In the genomic region with DNA sequence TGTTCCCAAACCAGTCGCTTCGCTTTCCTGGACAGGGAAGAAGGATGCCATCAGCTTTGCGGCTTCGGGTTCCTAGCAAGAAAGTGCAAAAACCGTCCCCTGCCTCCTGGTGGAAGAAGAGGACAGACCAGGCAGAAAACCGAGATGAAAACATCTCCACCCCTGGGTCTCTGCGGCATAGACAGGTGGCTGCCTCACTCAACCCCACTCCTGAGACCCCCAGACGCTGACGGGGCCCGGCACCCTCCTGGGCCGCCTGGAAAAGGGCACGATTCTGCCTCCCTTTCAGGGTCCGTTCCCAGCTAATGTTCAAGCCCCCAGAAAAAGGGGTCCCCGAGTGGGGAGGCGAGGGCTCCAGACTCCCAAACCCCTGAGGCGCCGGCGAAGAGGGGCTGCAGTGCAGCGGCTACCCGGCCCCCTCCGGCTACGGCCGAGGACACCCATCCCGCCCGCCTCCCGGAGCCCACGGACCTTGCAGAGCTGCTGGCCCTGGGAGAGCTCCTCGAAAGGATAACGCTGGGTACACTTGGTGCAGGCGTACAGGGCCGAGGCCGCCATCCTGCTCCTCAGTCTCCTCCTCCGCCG, we compare ENCODE assay signal across 8 cellular contexts. TPM values are rescaled to one million over a fixed set of nuclear protein-coding genes. Genes with fewer than 3 reads are reported as not detected.
DNase-seq lines count a peak whose midpoint lies in the region; ATAC-seq lines count a peak whose summit lies in the region.

No MANE protein-coding gene starts in this region.

- peak overlapping the region; percentile 94 for H3K4me3 Mint-ChIP-seq in memory B cell
- H3K4me3 Mint-ChIP-seq in stimulated activated naive CD8-positive, alpha-beta T cell treated with anti-CD3 and anti-CD28 coated beads, Interleukin-15, Interleukin-2, amounts not matched to agents 100 ng/mL and 50 ng/mL, for 24 hours, result peak overlapping the region; percentile 97

- DNase-seq in NCI-H748 (lab: John Stamatoyannopoulos, UW; ENCODE audit: unreplicated experiment) (peak; percentile 47), NCI-H748 treated with DMSO at 0.1 percent for 48 hours (lab: John Stamatoyannopoulos, UW) (no peak), HT1080 (ENCODE audit: low read depth) (peak; percentile 31), T-helper 1 cell (peak in 4 of 5 donors; percentile 11 to 41 (median 24)), dedifferentiated amniotic fluid mesenchymal stem cell (ENCODE audit: extremely low spot score) (peak; percentile 38), memory B cell (ENCODE audit: low spot score in 2 of 2) (no peak)

- H3K9me3 Mint-ChIP-seq in memory B cell, result no peaks in the 10 kb centered on the region
- H3K9me3 Mint-ChIP-seq in stimulated activated naive CD8-positive, alpha-beta T cell treated with anti-CD3 and anti-CD28 coated beads, Interleukin-15, Interleukin-2, amounts not matched to agents 100 ng/mL and 50 ng/mL, for 24 hours, result no peaks in the 10 kb centered on the region

- peaks cover 26% of the 10 kb centered on the region for H3K4me1 Mint-ChIP-seq in memory B cell
- H3K4me1 Mint-ChIP-seq in stimulated activated naive CD8-positive, alpha-beta T cell treated with anti-CD3 and anti-CD28 coated beads, Interleukin-15, Interleukin-2, amounts not matched to agents 100 ng/mL and 50 ng/mL, for 24 hours (ENCODE audit: low read depth), result peaks cover 61% of the 10 kb centered on the region

- H3K36me3 Mint-ChIP-seq in memory B cell, result peaks cover 12% of the 10 kb centered on the region
- H3K36me3 Mint-ChIP-seq in stimulated activated naive CD8-positive, alpha-beta T cell treated with anti-CD3 and anti-CD28 coated beads, Interleukin-15, Interleukin-2, amounts not matched to agents 100 ng/mL and 50 ng/mL, for 24 hours (ENCODE audit: low read depth), result peaks cover 67% of the 10 kb centered on the region

- H3K27ac Mint-ChIP-seq in memory B cell, result peak overlapping the region; percentile 99
- peak overlapping the region; percentile 86 for H3K27ac Mint-ChIP-seq in stimulated activated naive CD8-positive, alpha-beta T cell treated with anti-CD3 and anti-CD28 coated beads, Interleukin-15, Interleukin-2, amounts not matched to agents 100 ng/mL and 50 ng/mL, for 24 hours

- ATAC-seq in memory B cell (ENCODE audit: low read depth) (no peak), HG03520 (IDR thresholded peaks at IDR 0.05; ENCODE audit: unreplicated experiment) (no peak)

- H3K27me3 Mint-ChIP-seq in memory B cell, result no peaks in the 10 kb centered on the region
- no peaks in the 10 kb centered on the region for H3K27me3 Mint-ChIP-seq in stimulated activated naive CD8-positive, alpha-beta T cell treated with anti-CD3 and anti-CD28 coated beads, Interleukin-15, Interleukin-2, amounts not matched to agents 100 ng/mL and 50 ng/mL, for 24 hours

RNA-seq across cellular contexts. Expression of a gene that starts 0.6 kb away (rescaled TPM):
- total RNA-seq in HT1080 (2014; rRNA removed; shearing (Covaris generic)), result 11.9 and 13.2 TPM in 2 replicates
- polyA plus RNA-seq in HT1080 (2015; cell fraction: cytosol; rRNA removed), result 13.0 and 14.0 TPM in 2 replicates
- polyA plus RNA-seq in HT1080 (2015; cell fraction: nucleus; rRNA removed), result 89.9 and 90.5 TPM in 2 replicates

RNA-seq across cellular contexts. Expression of a gene that starts 1.3 kb away (rescaled TPM):
- 27.0 and 32.8 TPM in 2 replicates for total RNA-seq in HT1080 (2014; rRNA removed; shearing (Covaris generic))
- 23.4 and 28.4 TPM in 2 replicates for polyA plus RNA-seq in HT1080 (2015; cell fraction: cytosol; rRNA removed)
- polyA plus RNA-seq in HT1080 (2015; cell fraction: nucleus; rRNA removed), result 45.4 and 46.9 TPM in 2 replicates

Comparison
In these comparisons a context has a peak if more than half of its experiments do, and no peak if none do; other contexts are left out.
1. DNase-seq: peak in NCI-H748 (single experiment), HT1080 (single experiment), T-helper 1 cell (4 of 5) and dedifferentiated amniotic fluid mesenchymal stem cell (single experiment); none in NCI-H748 treated with DMSO at 0.1 percent for 48 hours (single experiment) and memory B cell (0 of 2).